ENCODE assay signal across 31 cellular contexts in genomic region chr6:168335341-168335740, GRCh38. TPM values are rescaled to one million over a fixed set of nuclear protein-coding genes. Genes with fewer than 3 reads are reported as not detected.
"Had no signal": no experiment of that assay in that cellular context is flagged by ENCODE, and none has a peak within 500 bp of the region (broad histone marks: within the 10 kb centered on the region; RNA-seq: fewer than 3 reads in every experiment).

No MANE protein-coding gene starts in this region.

- H3K27me3 Mint-ChIP-seq: activated CD4-positive, alpha-beta T cell treated with anti-CD3 and anti-CD28 coated beads, Interleukin-2, amount 10 ng/mL, durations not matched to agents 24 days and 14 days; activated CD8-positive, alpha-beta memory T cell treated with anti-CD3 and anti-CD28 coated beads, Interleukin-2, amount 10 ng/mL, durations not matched to agents 7 days and 5 days; brain had no signal

- H3K4me1 ChIP-seq: ascending aorta, breast epithelium, esophagus muscularis mucosa, foreskin keratinocyte, gastrocnemius medialis, heart right ventricle had no signal

- H3K27ac Mint-ChIP-seq: activated CD4-positive, alpha-beta memory T cell treated with anti-CD3 and anti-CD28 coated beads for 36 hours; activated CD4-positive, alpha-beta T cell treated with anti-CD3 and anti-CD28 coated beads for 36 hours; activated CD4-positive, alpha-beta T cell treated with anti-CD3 and anti-CD28 coated beads, Interleukin-2, amount 10 ng/mL, durations not matched to agents 24 days and 14 days; activated CD8-positive, alpha-beta memory T cell treated with anti-CD3 and anti-CD28 coated beads, Interleukin-2, amount 10 ng/mL, durations not matched to agents 7 days and 5 days; activated CD8-positive, alpha-beta T cell treated with anti-CD3 and anti-CD28 coated beads, Interleukin-2, amount 10 ng/mL, durations not matched to agents 7 days and 5 days; activated naive CD4-positive, alpha-beta T cell treated with anti-CD3 and anti-CD28 coated beads for 36 hours; activated naive CD4-positive, alpha-beta T cell treated with anti-CD3 and anti-CD28 coated beads, Interleukin-2, amount 50 U/mL, for 24 hours; activated naive CD8-positive, alpha-beta T cell treated with anti-CD3 and anti-CD28 coated beads for 36 hours; activated T-helper 1 cell treated with anti-CD3 and anti-CD28 coated beads, Interleukin-12 subunit alpha, Interleukin-12 subunit beta, Interleukin-2, Interleukin-4 antibody, amounts not matched to agents 30 ng/mL and 10 ng/mL and 1 ng/mL, durations not matched to agents 14 hours and 24 hours and 36 hours; activated T-helper 2 cell treated with anti-CD3 and anti-CD28 coated beads, Interferon-gamma antibody, Interleukin-2, Interleukin-4, amounts not matched to agents 10 μg/mL and 5 μg/mL and 100 μg/mL, durations not matched to agents 14 hours and 24 hours and 36 hours; T-helper 17 cell; T-helper 2 cell treated with Interferon-gamma antibody and Interleukin-4, amounts not matched to agents 5 μg/mL and 100 μg/mL, for 36 hours had no signal

- H3K9me3 ChIP-seq: ascending aorta, breast epithelium, esophagus muscularis mucosa, gastrocnemius medialis, heart right ventricle had no signal

- H3K36me3 Mint-ChIP-seq: activated CD4-positive, alpha-beta memory T cell treated with anti-CD3 and anti-CD28 coated beads for 36 hours; activated CD8-positive, alpha-beta memory T cell treated with anti-CD3 and anti-CD28 coated beads, Interleukin-2, amount 10 ng/mL, durations not matched to agents 7 days and 5 days; activated naive CD4-positive, alpha-beta T cell treated with anti-CD3 and anti-CD28 coated beads, Interleukin-2, amount 50 U/mL, for 24 hours; activated naive CD8-positive, alpha-beta T cell treated with anti-CD3 and anti-CD28 coated beads for 36 hours; brain had no signal

- H3K4me1 Mint-ChIP-seq: activated CD4-positive, alpha-beta T cell treated with anti-CD3 and anti-CD28 coated beads for 36 hours; activated CD4-positive, alpha-beta T cell treated with anti-CD3 and anti-CD28 coated beads, Interleukin-2, amount 10 ng/mL, durations not matched to agents 24 days and 14 days; activated CD8-positive, alpha-beta memory T cell treated with anti-CD3 and anti-CD28 coated beads, Interleukin-2, amount 10 ng/mL, durations not matched to agents 7 days and 5 days; activated naive CD4-positive, alpha-beta T cell treated with anti-CD3 and anti-CD28 coated beads, Interleukin-2, amount 50 U/mL, for 24 hours; activated naive CD8-positive, alpha-beta T cell treated with anti-CD3 and anti-CD28 coated beads for 36 hours; T-helper 17 cell had no signal

- H3K9me3 Mint-ChIP-seq: activated CD4-positive, alpha-beta T cell treated with anti-CD3 and anti-CD28 coated beads, Interleukin-2, amount 10 ng/mL, durations not matched to agents 24 days and 14 days; activated naive CD4-positive, alpha-beta T cell treated with anti-CD3 and anti-CD28 coated beads for 36 hours; activated naive CD4-positive, alpha-beta T cell treated with anti-CD3 and anti-CD28 coated beads, Interleukin-2, amount 50 U/mL, for 24 hours; activated naive CD8-positive, alpha-beta T cell treated with anti-CD3 and anti-CD28 coated beads for 36 hours; activated T-helper 1 cell treated with anti-CD3 and anti-CD28 coated beads, Interleukin-12 subunit alpha, Interleukin-12 subunit beta, Interleukin-2, Interleukin-4 antibody, amounts not matched to agents 30 ng/mL and 10 ng/mL and 1 ng/mL, durations not matched to agents 14 hours and 24 hours and 36 hours; activated T-helper 2 cell treated with anti-CD3 and anti-CD28 coated beads, Interferon-gamma antibody, Interleukin-2, Interleukin-4, amounts not matched to agents 10 μg/mL and 5 μg/mL and 100 μg/mL, durations not matched to agents 14 hours and 24 hours and 36 hours; brain; T-helper 2 cell treated with Interferon-gamma antibody and Interleukin-4, amounts not matched to agents 5 μg/mL and 100 μg/mL, for 36 hours had no signal

- ATAC-seq: activated CD4-positive, alpha-beta T cell treated with anti-CD3 and anti-CD28 coated beads for 36 hours; activated CD8-positive, alpha-beta memory T cell treated with anti-CD3 and anti-CD28 coated beads, Interleukin-2, amount 10 ng/mL, durations not matched to agents 7 days and 5 days; activated CD8-positive, alpha-beta T cell treated with anti-CD3 and anti-CD28 coated beads, Interleukin-2, amount 10 ng/mL, durations not matched to agents 7 days and 5 days; foreskin keratinocyte; gastrocnemius medialis; heart right ventricle; T-helper 17 cell had no signal

- H3K4me3 Mint-ChIP-seq: activated CD4-positive, alpha-beta memory T cell treated with anti-CD3 and anti-CD28 coated beads for 36 hours; activated CD4-positive, alpha-beta T cell treated with anti-CD3 and anti-CD28 coated beads for 36 hours; activated CD4-positive, alpha-beta T cell treated with anti-CD3 and anti-CD28 coated beads, Interleukin-2, amount 10 ng/mL, durations not matched to agents 24 days and 14 days; activated CD8-positive, alpha-beta memory T cell treated with anti-CD3 and anti-CD28 coated beads, Interleukin-2, amount 10 ng/mL, durations not matched to agents 7 days and 5 days; activated CD8-positive, alpha-beta T cell treated with anti-CD3 and anti-CD28 coated beads, Interleukin-2, amount 10 ng/mL, durations not matched to agents 7 days and 5 days; activated naive CD4-positive, alpha-beta T cell treated with anti-CD3 and anti-CD28 coated beads for 36 hours; activated naive CD4-positive, alpha-beta T cell treated with anti-CD3 and anti-CD28 coated beads, Interleukin-2, amount 50 U/mL, for 24 hours; activated naive CD8-positive, alpha-beta T cell treated with anti-CD3 and anti-CD28 coated beads for 36 hours; activated T-helper 1 cell treated with anti-CD3 and anti-CD28 coated beads, Interleukin-12 subunit alpha, Interleukin-12 subunit beta, Interleukin-2, Interleukin-4 antibody, amounts not matched to agents 30 ng/mL and 10 ng/mL and 1 ng/mL, durations not matched to agents 14 hours and 24 hours and 36 hours; brain; T-helper 17 cell; T-helper 2 cell treated with Interferon-gamma antibody and Interleukin-4, amounts not matched to agents 5 μg/mL and 100 μg/mL, for 36 hours had no signal

- H3K36me3 ChIP-seq: ascending aorta, breast epithelium, esophagus muscularis mucosa, gastrocnemius medialis, heart right ventricle had no signal

- H3K27ac ChIP-seq: ascending aorta, breast epithelium, esophagus muscularis mucosa, foreskin keratinocyte, gastrocnemius medialis, heart right ventricle had no signal

- DNase-seq: activated CD4-positive, alpha-beta memory T cell treated with anti-CD3 and anti-CD28 coated beads for 36 hours; activated CD4-positive, alpha-beta T cell treated with anti-CD3 and anti-CD28 coated beads for 36 hours; activated CD4-positive, alpha-beta T cell treated with anti-CD3 and anti-CD28 coated beads, Interleukin-2, amount 10 ng/mL, durations not matched to agents 24 days and 14 days; activated CD4-positive, CD25-positive, alpha-beta regulatory T cell; activated CD4-positive, CD25-positive, alpha-beta regulatory T cell treated with anti-CD3 and anti-CD28 coated beads, Interleukin-2, amount 50 U/mL, for 72 hours; activated CD8-positive, alpha-beta memory T cell treated with anti-CD3 and anti-CD28 coated beads, Interleukin-2, amount 10 ng/mL, durations not matched to agents 7 days and 5 days; activated CD8-positive, alpha-beta memory T cell treated with anti-CD3 and anti-CD28 coated beads, Interleukin-2, amount 50 U/mL, for 4 hours; activated CD8-positive, alpha-beta T cell treated with anti-CD3 and anti-CD28 coated beads, Interleukin-2, amount 10 ng/mL, durations not matched to agents 7 days and 5 days; activated effector memory CD4-positive, alpha-beta T cell treated with anti-CD3 and anti-CD28 coated beads, Interleukin-2, amount 50 U/mL, for 16 hours; activated naive CD4-positive, alpha-beta T cell treated with anti-CD3 and anti-CD28 coated beads for 36 hours; activated naive CD8-positive, alpha-beta T cell treated with anti-CD3 and anti-CD28 coated beads for 36 hours; activated T-cell treated with anti-CD3 and anti-CD28 coated beads, Interleukin-2, amount 50 U/mL, for 1 hour; activated T-cell treated with anti-CD3 and anti-CD28 coated beads, Interleukin-2, amount 50 U/mL, for 48 hours; effector CD8-positive, alpha-beta T cell; foreskin keratinocyte; gastrocnemius medialis; glutamatergic neuron; heart right ventricle; T-helper 1 cell; T-helper 17 cell; T1000 had no signal

- H3K27me3 ChIP-seq: ascending aorta, breast epithelium, foreskin keratinocyte had no signal

- H3K4me3 ChIP-seq: ascending aorta, breast epithelium, esophagus muscularis mucosa, gastrocnemius medialis, heart right ventricle had no signal

RNA-seq across cellular contexts. Expression of gene DACT2, which starts 15.8 kb away (rescaled TPM):
- total RNA-seq: activated CD4-positive, alpha-beta memory T cell treated with anti-CD3 and anti-CD28 coated beads for 36 hours; activated CD8-positive, alpha-beta memory T cell treated with anti-CD3 and anti-CD28 coated beads for 36 hours; activated CD8-positive, alpha-beta T cell treated with anti-CD3 and anti-CD28 coated beads, Interleukin-2, amount 10 ng/mL, durations not matched to agents 7 days and 5 days; activated naive CD4-positive, alpha-beta T cell treated with anti-CD3 and anti-CD28 coated beads for 36 hours; activated naive CD8-positive, alpha-beta T cell treated with anti-CD3 and anti-CD28 coated beads for 36 hours; ascending aorta; dermis microvascular lymphatic vessel endothelial cell; T-helper 17 cell had no signal
